7 cellular contexts compared by ENCODE assay signal in genomic region chr19:56201973-56202372, GRCh38. TPM values are rescaled to one million over a fixed set of nuclear protein-coding genes. Genes with fewer than 3 reads are reported as not detected.
"Had no signal": no experiment of that assay in that cellular context is flagged by ENCODE, and none has a peak within 500 bp of the region (broad histone marks: within the 10 kb centered on the region; RNA-seq: fewer than 3 reads in every experiment).

Gene ZSCAN5C (plus strand): TSS chr19:56202273. CDS start chr19:56205914, 3,641 bp downstream.

- ATAC-seq: HepG2, K562 had no signal

- H3K4me1 Mint-ChIP-seq: IgD-negative memory B cell had no signal

- H3K9me3 Mint-ChIP-seq: IgD-negative memory B cell had no signal

- H3K4me3 Mint-ChIP-seq: IgD-negative memory B cell had no signal

- H3K27ac Mint-ChIP-seq: IgD-negative memory B cell had no signal

- DNase-seq: IMR-90, KBM-7 had no signal

RNA-seq across cellular contexts. Expression of gene ZSCAN5C, which starts in this region (rescaled TPM):
- total RNA-seq: HepG2, HT-29, HT1080, IMR-90, K562 had no signal
